ENCODE assay signal across 1 cellular context in the genomic region with DNA sequence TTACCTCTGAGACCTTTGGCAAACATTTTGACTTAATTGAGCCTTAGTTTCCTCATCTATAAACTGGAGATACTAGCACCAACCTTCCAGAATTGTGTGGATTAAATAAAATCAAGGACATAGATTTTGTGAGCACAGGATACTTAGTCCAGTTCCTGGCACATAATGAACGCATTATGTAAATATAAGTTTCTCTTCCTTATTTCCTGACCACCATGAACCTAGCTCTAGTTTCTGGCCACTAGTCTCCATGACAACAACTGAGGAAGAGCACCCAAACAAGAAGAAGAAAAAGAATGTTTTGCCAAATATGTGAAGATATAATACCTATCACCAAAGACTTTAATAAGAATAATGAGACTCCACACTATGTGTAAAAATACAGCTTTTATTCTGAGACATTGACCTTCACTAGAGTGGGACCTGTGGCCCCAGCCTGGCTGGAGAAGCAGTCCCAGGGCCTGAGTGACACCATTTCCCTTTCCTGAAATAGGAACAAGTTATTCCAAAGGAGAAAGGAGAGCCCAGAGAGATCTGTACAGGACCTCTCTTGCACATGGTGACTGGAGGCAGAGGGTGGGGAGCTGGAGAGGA.
TF ChIP-seq lines count a peak whose summit lies in the region.

No MANE protein-coding gene starts in this region.

TF ChIP-seq in GM12878, 131 proteins besides CTCF, POLR2A, EP300 and RAD21 (continued from another document):
- TF ChIP-seq, protein P1, sequence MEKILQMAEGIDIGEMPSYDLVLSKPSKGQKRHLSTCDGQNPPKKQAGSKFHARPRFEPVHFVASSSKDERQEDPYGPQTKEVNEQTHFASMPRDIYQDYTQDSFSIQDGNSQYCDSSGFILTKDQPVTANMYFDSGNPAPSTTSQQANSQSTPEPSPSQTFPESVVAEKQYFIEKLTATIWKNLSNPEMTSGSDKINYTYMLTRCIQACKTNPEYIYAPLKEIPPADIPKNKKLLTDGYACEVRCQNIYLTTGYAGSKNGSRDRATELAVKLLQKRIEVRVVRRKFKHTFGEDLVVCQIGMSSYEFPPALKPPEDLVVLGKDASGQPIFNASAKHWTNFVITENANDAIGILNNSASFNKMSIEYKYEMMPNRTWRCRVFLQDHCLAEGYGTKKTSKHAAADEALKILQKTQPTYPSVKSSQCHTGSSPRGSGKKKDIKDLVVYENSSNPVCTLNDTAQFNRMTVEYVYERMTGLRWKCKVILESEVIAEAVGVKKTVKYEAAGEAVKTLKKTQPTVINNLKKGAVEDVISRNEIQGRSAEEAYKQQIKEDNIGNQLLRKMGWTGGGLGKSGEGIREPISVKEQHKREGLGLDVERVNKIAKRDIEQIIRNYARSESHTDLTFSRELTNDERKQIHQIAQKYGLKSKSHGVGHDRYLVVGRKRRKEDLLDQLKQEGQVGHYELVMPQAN (conservative IDR thresholded peaks at IDR 0.05), result no peak
- TF ChIP-seq MXI1 (IDR thresholded peaks at IDR 0.05; ENCODE audit: low read depth, low read length) (peak; percentile 71), GABPA (IDR thresholded peaks at IDR 0.05; ENCODE audit: low read depth) (no peak), MTA2 (IDR thresholded peaks at IDR 0.05; ENCODE audit: low read depth) (peak; percentile 67; the same call in 1 of the 2 replicates), EED (IDR thresholded peaks at IDR 0.05; ENCODE audit: low read depth) (no peak), PML (IDR thresholded peaks at IDR 0.05; ENCODE audit: low read length) (no peak; the same call in 1 of the 2 replicates), ZNF217 (IDR thresholded peaks at IDR 0.05) (no peak), ETV6 (conservative IDR thresholded peaks at IDR 0.05 in 1 of 2, IDR thresholded peaks at IDR 0.05 in 1 of 2; ENCODE audit: borderline replicate concordance in 1 of 2, low read depth in 1 of 2) (no peak), DPF2 (IDR thresholded peaks at IDR 0.05) (peak; percentile 92; the same call in 1 of the 2 replicates), FOS (IDR thresholded peaks at IDR 0.05; ENCODE audit: borderline replicate concordance, extremely low read depth, insufficient read length) (no peak), ATF7 (IDR thresholded peaks at IDR 0.05; ENCODE audit: low read depth) (peak; percentile 55), MYB (IDR thresholded peaks at IDR 0.05; ENCODE audit: borderline replicate concordance, low read depth, low read length) (no peak), TBL1XR1 (IDR thresholded peaks at IDR 0.05; ENCODE audit: low read depth, low read length) (peak; percentile 54), SIN3A (IDR thresholded peaks at IDR 0.05; ENCODE audit: low read depth, low read length) (0 out of 2 replicates have a peak, but pooled peaks have one; percentile 39), CBX3 (IDR thresholded peaks at IDR 0.05; ENCODE audit: borderline replicate concordance, low read depth) (no peak), RB1 (IDR thresholded peaks at IDR 0.05; ENCODE audit: borderline replicate concordance) (no peak), FOXM1 (IDR thresholded peaks at IDR 0.05; ENCODE audit: low read depth, low read length) (peak; percentile 62; the same call in 1 of the 2 replicates), NRF1 (conservative IDR thresholded peaks at IDR 0.05; ENCODE audit: low read depth, low read length) (no peak), NFXL1 (IDR thresholded peaks at IDR 0.05; ENCODE audit: borderline replicate concordance) (no peak), CHD4 (IDR thresholded peaks at IDR 0.05) (no peak), KDM1A (IDR thresholded peaks at IDR 0.05; ENCODE audit: borderline replicate concordance) (no peak), CHD1 (IDR thresholded peaks at IDR 0.05; ENCODE audit: low read depth, low read length) (peak; percentile 34), POLR2AphosphoS5 (IDR thresholded peaks at IDR 0.05; ENCODE audit: low read length) (no peak), ASH2L (IDR thresholded peaks at IDR 0.05; ENCODE audit: borderline replicate concordance, low read depth) (peak; percentile 49; the same call in 1 of the 2 replicates), NFYA (IDR thresholded peaks at IDR 0.05; ENCODE audit: borderline replicate concordance, low read depth, low read length) (no peak), ZNF274 (IDR thresholded peaks at IDR 0.05; ENCODE audit: insufficient read depth, insufficient read length) (no peak), KLF5 (IDR thresholded peaks at IDR 0.05; ENCODE audit: partially characterized antibody) (no peak), BMI1 (IDR thresholded peaks at IDR 0.05; ENCODE audit: borderline replicate concordance) (peak; percentile 96), ZSCAN29 (IDR thresholded peaks at IDR 0.05) (0 out of 2 replicates have a peak, but pooled peaks have one; percentile 23), SPI1 (IDR thresholded peaks at IDR 0.05; ENCODE audit: borderline replicate concordance, insufficient read depth, low read depth, low read length) (peak; percentile 97), IKZF1 (conservative IDR thresholded peaks at IDR 0.05) (no peak; the same call in 1 of the 2 replicates), NBN (IDR thresholded peaks at IDR 0.05) (no peak)
- TF ChIP-seq, protein P2, sequence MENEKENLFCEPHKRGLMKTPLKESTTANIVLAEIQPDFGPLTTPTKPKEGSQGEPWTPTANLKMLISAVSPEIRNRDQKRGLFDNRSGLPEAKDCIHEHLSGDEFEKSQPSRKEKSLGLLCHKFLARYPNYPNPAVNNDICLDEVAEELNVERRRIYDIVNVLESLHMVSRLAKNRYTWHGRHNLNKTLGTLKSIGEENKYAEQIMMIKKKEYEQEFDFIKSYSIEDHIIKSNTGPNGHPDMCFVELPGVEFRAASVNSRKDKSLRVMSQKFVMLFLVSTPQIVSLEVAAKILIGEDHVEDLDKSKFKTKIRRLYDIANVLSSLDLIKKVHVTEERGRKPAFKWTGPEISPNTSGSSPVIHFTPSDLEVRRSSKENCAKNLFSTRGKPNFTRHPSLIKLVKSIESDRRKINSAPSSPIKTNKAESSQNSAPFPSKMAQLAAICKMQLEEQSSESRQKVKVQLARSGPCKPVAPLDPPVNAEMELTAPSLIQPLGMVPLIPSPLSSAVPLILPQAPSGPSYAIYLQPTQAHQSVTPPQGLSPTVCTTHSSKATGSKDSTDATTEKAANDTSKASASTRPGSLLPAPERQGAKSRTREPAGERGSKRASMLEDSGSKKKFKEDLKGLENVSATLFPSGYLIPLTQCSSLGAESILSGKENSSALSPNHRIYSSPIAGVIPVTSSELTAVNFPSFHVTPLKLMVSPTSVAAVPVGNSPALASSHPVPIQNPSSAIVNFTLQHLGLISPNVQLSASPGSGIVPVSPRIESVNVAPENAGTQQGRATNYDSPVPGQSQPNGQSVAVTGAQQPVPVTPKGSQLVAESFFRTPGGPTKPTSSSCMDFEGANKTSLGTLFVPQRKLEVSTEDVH (IDR thresholded peaks at IDR 0.05; ENCODE audit: low read depth, partially characterized antibody), result no peak
- TF ChIP-seq, protein P3, sequence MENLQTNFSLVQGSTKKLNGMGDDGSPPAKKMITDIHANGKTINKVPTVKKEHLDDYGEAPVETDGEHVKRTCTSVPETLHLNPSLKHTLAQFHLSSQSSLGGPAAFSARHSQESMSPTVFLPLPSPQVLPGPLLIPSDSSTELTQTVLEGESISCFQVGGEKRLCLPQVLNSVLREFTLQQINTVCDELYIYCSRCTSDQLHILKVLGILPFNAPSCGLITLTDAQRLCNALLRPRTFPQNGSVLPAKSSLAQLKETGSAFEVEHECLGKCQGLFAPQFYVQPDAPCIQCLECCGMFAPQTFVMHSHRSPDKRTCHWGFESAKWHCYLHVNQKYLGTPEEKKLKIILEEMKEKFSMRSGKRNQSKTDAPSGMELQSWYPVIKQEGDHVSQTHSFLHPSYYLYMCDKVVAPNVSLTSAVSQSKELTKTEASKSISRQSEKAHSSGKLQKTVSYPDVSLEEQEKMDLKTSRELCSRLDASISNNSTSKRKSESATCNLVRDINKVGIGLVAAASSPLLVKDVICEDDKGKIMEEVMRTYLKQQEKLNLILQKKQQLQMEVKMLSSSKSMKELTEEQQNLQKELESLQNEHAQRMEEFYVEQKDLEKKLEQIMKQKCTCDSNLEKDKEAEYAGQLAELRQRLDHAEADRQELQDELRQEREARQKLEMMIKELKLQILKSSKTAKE (IDR thresholded peaks at IDR 0.05; ENCODE audit: low read depth, poor library complexity, severe bottlenecking), result peak; percentile 59
- TF ChIP-seq, protein P4, sequence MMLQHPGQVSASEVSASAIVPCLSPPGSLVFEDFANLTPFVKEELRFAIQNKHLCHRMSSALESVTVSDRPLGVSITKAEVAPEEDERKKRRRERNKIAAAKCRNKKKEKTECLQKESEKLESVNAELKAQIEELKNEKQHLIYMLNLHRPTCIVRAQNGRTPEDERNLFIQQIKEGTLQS (IDR thresholded peaks at IDR 0.05; ENCODE audit: borderline replicate concordance, extremely low read depth, low read depth, low read length), result no peak
- TF ChIP-seq, protein P5, sequence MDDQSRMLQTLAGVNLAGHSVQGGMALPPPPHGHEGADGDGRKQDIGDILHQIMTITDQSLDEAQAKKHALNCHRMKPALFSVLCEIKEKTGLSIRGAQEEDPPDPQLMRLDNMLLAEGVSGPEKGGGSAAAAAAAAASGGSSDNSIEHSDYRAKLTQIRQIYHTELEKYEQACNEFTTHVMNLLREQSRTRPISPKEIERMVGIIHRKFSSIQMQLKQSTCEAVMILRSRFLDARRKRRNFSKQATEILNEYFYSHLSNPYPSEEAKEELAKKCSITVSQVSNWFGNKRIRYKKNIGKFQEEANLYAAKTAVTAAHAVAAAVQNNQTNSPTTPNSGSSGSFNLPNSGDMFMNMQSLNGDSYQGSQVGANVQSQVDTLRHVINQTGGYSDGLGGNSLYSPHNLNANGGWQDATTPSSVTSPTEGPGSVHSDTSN (IDR thresholded peaks at IDR 0.05; ENCODE audit: insufficient replicate concordance, low read depth, low read length), result no peak
- TF ChIP-seq, protein P6, sequence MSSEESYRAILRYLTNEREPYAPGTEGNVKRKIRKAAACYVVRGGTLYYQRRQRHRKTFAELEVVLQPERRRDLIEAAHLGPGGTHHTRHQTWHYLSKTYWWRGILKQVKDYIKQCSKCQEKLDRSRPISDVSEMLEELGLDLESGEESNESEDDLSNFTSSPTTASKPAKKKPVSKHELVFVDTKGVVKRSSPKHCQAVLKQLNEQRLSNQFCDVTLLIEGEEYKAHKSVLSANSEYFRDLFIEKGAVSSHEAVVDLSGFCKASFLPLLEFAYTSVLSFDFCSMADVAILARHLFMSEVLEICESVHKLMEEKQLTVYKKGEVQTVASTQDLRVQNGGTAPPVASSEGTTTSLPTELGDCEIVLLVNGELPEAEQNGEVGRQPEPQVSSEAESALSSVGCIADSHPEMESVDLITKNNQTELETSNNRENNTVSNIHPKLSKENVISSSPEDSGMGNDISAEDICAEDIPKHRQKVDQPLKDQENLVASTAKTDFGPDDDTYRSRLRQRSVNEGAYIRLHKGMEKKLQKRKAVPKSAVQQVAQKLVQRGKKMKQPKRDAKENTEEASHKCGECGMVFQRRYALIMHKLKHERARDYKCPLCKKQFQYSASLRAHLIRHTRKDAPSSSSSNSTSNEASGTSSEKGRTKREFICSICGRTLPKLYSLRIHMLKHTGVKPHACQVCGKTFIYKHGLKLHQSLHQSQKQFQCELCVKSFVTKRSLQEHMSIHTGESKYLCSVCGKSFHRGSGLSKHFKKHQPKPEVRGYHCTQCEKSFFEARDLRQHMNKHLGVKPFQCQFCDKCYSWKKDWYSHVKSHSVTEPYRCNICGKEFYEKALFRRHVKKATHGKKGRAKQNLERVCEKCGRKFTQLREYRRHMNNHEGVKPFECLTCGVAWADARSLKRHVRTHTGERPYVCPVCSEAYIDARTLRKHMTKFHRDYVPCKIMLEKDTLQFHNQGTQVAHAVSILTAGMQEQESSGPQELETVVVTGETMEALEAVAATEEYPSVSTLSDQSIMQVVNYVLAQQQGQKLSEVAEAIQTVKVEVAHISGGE (CRISPR knock-in tag; IDR thresholded peaks at IDR 0.05), result 0 out of 2 replicates have a peak, but pooled peaks have one; percentile 19
- TF ChIP-seq, protein P7, sequence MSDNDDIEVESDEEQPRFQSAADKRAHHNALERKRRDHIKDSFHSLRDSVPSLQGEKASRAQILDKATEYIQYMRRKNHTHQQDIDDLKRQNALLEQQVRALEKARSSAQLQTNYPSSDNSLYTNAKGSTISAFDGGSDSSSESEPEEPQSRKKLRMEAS (IDR thresholded peaks at IDR 0.05; ENCODE audit: low read depth, low read length), result no peak
- TF ChIP-seq, protein P8, sequence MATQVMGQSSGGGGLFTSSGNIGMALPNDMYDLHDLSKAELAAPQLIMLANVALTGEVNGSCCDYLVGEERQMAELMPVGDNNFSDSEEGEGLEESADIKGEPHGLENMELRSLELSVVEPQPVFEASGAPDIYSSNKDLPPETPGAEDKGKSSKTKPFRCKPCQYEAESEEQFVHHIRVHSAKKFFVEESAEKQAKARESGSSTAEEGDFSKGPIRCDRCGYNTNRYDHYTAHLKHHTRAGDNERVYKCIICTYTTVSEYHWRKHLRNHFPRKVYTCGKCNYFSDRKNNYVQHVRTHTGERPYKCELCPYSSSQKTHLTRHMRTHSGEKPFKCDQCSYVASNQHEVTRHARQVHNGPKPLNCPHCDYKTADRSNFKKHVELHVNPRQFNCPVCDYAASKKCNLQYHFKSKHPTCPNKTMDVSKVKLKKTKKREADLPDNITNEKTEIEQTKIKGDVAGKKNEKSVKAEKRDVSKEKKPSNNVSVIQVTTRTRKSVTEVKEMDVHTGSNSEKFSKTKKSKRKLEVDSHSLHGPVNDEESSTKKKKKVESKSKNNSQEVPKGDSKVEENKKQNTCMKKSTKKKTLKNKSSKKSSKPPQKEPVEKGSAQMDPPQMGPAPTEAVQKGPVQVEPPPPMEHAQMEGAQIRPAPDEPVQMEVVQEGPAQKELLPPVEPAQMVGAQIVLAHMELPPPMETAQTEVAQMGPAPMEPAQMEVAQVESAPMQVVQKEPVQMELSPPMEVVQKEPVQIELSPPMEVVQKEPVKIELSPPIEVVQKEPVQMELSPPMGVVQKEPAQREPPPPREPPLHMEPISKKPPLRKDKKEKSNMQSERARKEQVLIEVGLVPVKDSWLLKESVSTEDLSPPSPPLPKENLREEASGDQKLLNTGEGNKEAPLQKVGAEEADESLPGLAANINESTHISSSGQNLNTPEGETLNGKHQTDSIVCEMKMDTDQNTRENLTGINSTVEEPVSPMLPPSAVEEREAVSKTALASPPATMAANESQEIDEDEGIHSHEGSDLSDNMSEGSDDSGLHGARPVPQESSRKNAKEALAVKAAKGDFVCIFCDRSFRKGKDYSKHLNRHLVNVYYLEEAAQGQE (IDR thresholded peaks at IDR 0.05; ENCODE audit: low read depth, low read length), result no peak
